ENCODE assay signal across 1 cellular context in the genomic region with DNA sequence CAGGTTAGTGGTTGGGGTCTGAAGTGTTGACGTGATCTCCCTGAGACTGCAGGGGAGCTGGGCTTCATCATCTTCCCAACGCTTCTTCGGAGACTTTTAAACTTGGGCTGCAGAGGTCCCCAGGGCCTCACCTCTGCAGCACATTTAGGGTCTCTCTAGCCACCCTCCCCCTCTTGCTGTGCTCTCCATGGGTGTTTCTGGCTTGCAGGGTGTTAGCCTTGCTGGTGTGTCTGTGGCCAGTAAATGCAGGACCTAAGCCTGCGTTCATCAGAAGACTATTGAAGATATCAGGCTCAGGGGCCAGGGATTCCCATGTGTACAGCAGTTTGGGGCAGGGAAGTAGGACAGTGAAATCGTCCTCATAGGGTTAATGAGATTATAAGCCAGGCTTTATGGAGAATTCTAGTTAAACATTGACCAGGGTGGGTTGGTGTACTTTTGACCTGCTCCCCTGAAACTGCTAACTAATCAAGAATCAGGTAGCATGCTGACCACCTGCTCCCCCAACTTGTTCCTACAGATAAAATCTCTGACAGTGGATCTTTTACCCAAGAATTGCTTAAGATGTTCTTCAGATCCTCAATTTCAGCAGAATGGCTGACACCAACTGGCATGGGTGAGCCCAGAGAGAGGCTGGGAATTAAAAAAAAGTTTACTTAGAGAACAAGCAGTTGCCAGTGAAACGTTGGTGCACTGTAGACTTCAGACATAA.
TF ChIP-seq lines count a peak whose summit lies in the region.

No MANE protein-coding gene starts in this region.

TF ChIP-seq in HepG2, 621 proteins besides CTCF, POLR2A, EP300 and RAD21 (continued from another document):
- TF ChIP-seq, protein P1, sequence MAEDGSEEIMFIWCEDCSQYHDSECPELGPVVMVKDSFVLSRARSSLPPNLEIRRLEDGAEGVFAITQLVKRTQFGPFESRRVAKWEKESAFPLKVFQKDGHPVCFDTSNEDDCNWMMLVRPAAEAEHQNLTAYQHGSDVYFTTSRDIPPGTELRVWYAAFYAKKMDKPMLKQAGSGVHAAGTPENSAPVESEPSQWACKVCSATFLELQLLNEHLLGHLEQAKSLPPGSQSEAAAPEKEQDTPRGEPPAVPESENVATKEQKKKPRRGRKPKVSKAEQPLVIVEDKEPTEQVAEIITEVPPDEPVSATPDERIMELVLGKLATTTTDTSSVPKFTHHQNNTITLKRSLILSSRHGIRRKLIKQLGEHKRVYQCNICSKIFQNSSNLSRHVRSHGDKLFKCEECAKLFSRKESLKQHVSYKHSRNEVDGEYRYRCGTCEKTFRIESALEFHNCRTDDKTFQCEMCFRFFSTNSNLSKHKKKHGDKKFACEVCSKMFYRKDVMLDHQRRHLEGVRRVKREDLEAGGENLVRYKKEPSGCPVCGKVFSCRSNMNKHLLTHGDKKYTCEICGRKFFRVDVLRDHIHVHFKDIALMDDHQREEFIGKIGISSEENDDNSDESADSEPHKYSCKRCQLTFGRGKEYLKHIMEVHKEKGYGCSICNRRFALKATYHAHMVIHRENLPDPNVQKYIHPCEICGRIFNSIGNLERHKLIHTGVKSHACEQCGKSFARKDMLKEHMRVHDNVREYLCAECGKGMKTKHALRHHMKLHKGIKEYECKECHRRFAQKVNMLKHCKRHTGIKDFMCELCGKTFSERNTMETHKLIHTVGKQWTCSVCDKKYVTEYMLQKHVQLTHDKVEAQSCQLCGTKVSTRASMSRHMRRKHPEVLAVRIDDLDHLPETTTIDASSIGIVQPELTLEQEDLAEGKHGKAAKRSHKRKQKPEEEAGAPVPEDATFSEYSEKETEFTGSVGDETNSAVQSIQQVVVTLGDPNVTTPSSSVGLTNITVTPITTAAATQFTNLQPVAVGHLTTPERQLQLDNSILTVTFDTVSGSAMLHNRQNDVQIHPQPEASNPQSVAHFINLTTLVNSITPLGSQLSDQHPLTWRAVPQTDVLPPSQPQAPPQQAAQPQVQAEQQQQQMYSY (CRISPR knock-in tag; IDR thresholded peaks at IDR 0.05) = no peak
- TF ChIP-seq HOXA9 (CRISPR knock-in tag; IDR thresholded peaks at IDR 0.05; ENCODE audit: borderline replicate concordance) = no peak
- TF ChIP-seq HNF4A (CRISPR knock-in tag; IDR thresholded peaks at IDR 0.05) = peak; percentile 69
- peak; percentile 51; the same call in 1 of the 2 replicates for TF ChIP-seq ZNF350 (CRISPR knock-in tag; IDR thresholded peaks at IDR 0.05; ENCODE audit: borderline replicate concordance, low read depth)
- TF ChIP-seq, protein P2, sequence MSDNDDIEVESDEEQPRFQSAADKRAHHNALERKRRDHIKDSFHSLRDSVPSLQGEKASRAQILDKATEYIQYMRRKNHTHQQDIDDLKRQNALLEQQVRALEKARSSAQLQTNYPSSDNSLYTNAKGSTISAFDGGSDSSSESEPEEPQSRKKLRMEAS (IDR thresholded peaks at IDR 0.05) = peak; percentile 29; the same call in 1 of the 2 replicates
- TF ChIP-seq MBNL3 (CRISPR knock-in tag; conservative IDR thresholded peaks at IDR 0.05) = no peak
- no peak for TF ChIP-seq MAZ (IDR thresholded peaks at IDR 0.05; ENCODE audit: borderline replicate concordance, low read depth, low read length)
- TF ChIP-seq MAZ (CRISPR knock-in tag; IDR thresholded peaks at IDR 0.05; ENCODE audit: low read depth) = no peak
- TF ChIP-seq, protein P3, sequence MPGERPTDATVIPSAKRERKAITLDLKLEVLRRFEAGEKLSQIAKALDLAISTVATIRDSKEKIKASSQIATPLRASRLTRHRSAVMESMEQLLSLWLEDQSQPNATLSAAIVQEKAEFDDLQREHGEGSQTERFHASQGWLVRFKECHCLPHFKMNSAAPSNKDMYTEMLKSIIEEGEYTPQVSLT (CRISPR knock-in tag; IDR thresholded peaks at IDR 0.05; ENCODE audit: borderline replicate concordance, low read depth) = no peak
- TF ChIP-seq SIX4 (CRISPR knock-in tag; IDR thresholded peaks at IDR 0.05) = no peak
- TF ChIP-seq, protein P4, sequence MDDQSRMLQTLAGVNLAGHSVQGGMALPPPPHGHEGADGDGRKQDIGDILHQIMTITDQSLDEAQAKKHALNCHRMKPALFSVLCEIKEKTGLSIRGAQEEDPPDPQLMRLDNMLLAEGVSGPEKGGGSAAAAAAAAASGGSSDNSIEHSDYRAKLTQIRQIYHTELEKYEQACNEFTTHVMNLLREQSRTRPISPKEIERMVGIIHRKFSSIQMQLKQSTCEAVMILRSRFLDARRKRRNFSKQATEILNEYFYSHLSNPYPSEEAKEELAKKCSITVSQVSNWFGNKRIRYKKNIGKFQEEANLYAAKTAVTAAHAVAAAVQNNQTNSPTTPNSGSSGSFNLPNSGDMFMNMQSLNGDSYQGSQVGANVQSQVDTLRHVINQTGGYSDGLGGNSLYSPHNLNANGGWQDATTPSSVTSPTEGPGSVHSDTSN (CRISPR knock-in tag; IDR thresholded peaks at IDR 0.05; ENCODE audit: borderline replicate concordance) = no peak
- TF ChIP-seq YY1 (IDR thresholded peaks at IDR 0.05; ENCODE audit: insufficient read depth, insufficient replicate concordance, low read depth, low read length) = peak; percentile 10
- TF ChIP-seq HNRNPK (IDR thresholded peaks at IDR 0.05; ENCODE audit: low read depth, low read length, poor library complexity, severe bottlenecking) = no peak
- no peak for TF ChIP-seq ZNF83 (CRISPR knock-in tag; IDR thresholded peaks at IDR 0.05; ENCODE audit: borderline replicate concordance)
- no peak for TF ChIP-seq ZNF570 (CRISPR knock-in tag; IDR thresholded peaks at IDR 0.05; ENCODE audit: borderline replicate concordance)
